In genomic region chr10:74476162-74476706, GRCh38 we compare ENCODE assay signal across 7 cellular contexts.
DNase-seq lines count a peak whose midpoint lies in the region; TF ChIP-seq lines count a peak whose summit lies in the region.
"Not testable (repeated sequence)": the region's sequence is repeated elsewhere in the genome, so short reads cannot be mapped to it uniquely, and the experiment has no call there.

No MANE protein-coding gene starts in this region.

- not testable (repeated sequence) for H3K9ac ChIP-seq in H9 (ENCODE audit: extremely low read depth, insufficient read length, low read length); fibroblast of lung (ENCODE audit: insufficient read depth, low read length)

- H2BK5ac ChIP-seq in H9 (ENCODE audit: insufficient read length, low read length): not testable (repeated sequence)

- CTCF ChIA-PET in A673 (lab: Charles Lee): not testable (repeated sequence)

- not testable (repeated sequence) for H2BK20ac ChIP-seq in H9 (ENCODE audit: low read depth, low read length, poor library complexity, severe bottlenecking)

- not testable (repeated sequence) for H2AK5ac ChIP-seq in H9 (ENCODE audit: insufficient read length, low read length)

- peaks cover 12% of the 10 kb centered on the region for H3K4me1 ChIP-seq in A673 (ENCODE audit: insufficient read depth, low read length, poor library complexity, severe bottlenecking)
- not testable (repeated sequence) for H3K4me1 ChIP-seq in H9 (ENCODE audit: insufficient read depth, low read length); fibroblast of lung (ENCODE audit: control insufficient read depth, extremely low read depth, insufficient read depth, low read length)

- H3K23ac ChIP-seq in H9 (ENCODE audit: insufficient read length, low read depth, low read length): not testable (repeated sequence)

- H3K4me2 ChIP-seq in H9 (ENCODE audit: insufficient read depth, insufficient read length, low read length); fibroblast of lung (ENCODE audit: extremely low read depth, insufficient read depth, low read length): not testable (repeated sequence)

- not testable (repeated sequence) for H2AFZ ChIP-seq in H9 (ENCODE audit: low read length); fibroblast of lung (ENCODE audit: low read length)

- no CpG with 5 or more reads among the region's 10 CpGs for WGBS in H9 (ENCODE audit: extremely low coverage, insufficient read length, low lambda C conversion rate)

- intact Hi-C loops in A673 (cut with micrococcal nuclease; ENCODE audit: unreplicated experiment): not testable (repeated sequence)

- BruUV-seq in A673 (replicated peaks; lab: Mats Ljungman, UMichigan): not testable (repeated sequence)

- DNase-seq in A673 (ENCODE audit: low spot score); H9: not testable (repeated sequence)
- DNase-seq in amniotic epithelial cell (ENCODE audit: low read depth): peak; percentile 9
- peak; percentile 10 to 24 for DNase-seq in cardiac fibroblast (ENCODE audit: low read depth in 2 of 2)
- peak; percentile 3 to 8 for DNase-seq in fibroblast of lung (ENCODE audit: low read depth in 2 of 2)
- peak; percentile 21 for DNase-seq in iris pigment epithelial cell (ENCODE audit: low read depth)

- H3K9me3 ChIP-seq in A673 (ENCODE audit: low read depth, low read length, poor library complexity, severe bottlenecking); H9 (ENCODE audit: control insufficient read depth, low read depth, low read length); fibroblast of lung (ENCODE audit: control insufficient read depth, insufficient read depth, low read depth, low read length): not testable (repeated sequence)

- H4K5ac ChIP-seq in H9 (ENCODE audit: insufficient read length, low read depth, low read length): not testable (repeated sequence)

- not testable (repeated sequence) for H3K4ac ChIP-seq in H9 (ENCODE audit: low read depth, low read length)

- H3K14ac ChIP-seq in H9 (ENCODE audit: insufficient read depth, low read length): not testable (repeated sequence)

- not testable (repeated sequence) for H3K79me2 ChIP-seq in H9 (ENCODE audit: insufficient read depth, low read length); fibroblast of lung (ENCODE audit: control insufficient read depth, insufficient read depth, low read length)

- peak overlapping the region; percentile 25 for H3K27ac ChIP-seq in A673 (ENCODE audit: low read depth, low read length, poor library complexity, severe bottlenecking)
- H3K27ac ChIP-seq in H9 (ENCODE audit: insufficient read length, low read depth, low read length); fibroblast of lung (ENCODE audit: insufficient read depth, low read length): not testable (repeated sequence)

- POLR2A ChIA-PET in A673 (lab: Charles Lee; ENCODE audit: low non-redundant PET): not testable (repeated sequence)

- not testable (repeated sequence) for H3K9me3 Mint-ChIP-seq in H9; T-helper 1 cell treated with Interleukin-12 subunit alpha and Interleukin-12 subunit beta and Interleukin-4 antibody, amounts not matched to agents 30 μg/mL and 1 μg/mL, for 36 hours

- H2BK15ac ChIP-seq in H9 (ENCODE audit: low read depth, low read length): not testable (repeated sequence)

- H3K27me3 ChIP-seq in A673 (replicated peaks; ENCODE audit: insufficient read depth, low read depth, low read length, poor library complexity); H9 (ENCODE audit: insufficient read depth, low read length); fibroblast of lung (ENCODE audit: control insufficient read depth, insufficient read depth, low read length): not testable (repeated sequence)

- not testable (repeated sequence) for H3K4me3 Mint-ChIP-seq in H9; T-helper 1 cell treated with Interleukin-12 subunit alpha and Interleukin-12 subunit beta and Interleukin-4 antibody, amounts not matched to agents 30 μg/mL and 1 μg/mL, for 36 hours

- H3K4me1 Mint-ChIP-seq in H9; T-helper 1 cell treated with Interleukin-12 subunit alpha and Interleukin-12 subunit beta and Interleukin-4 antibody, amounts not matched to agents 30 μg/mL and 1 μg/mL, for 36 hours (ENCODE audit: low read depth): not testable (repeated sequence)

- not testable (repeated sequence) for H2BK12ac ChIP-seq in H9 (ENCODE audit: insufficient read length, low read depth, low read length)

- H2BK120ac ChIP-seq in H9 (ENCODE audit: low read depth, low read length, poor library complexity, severe bottlenecking): not testable (repeated sequence)

- H3K56ac ChIP-seq in H9 (ENCODE audit: insufficient read length, low read depth, low read length): not testable (repeated sequence)

- not testable (repeated sequence) for H3K4me3 ChIP-seq in A673 (ENCODE audit: low read depth, low read length, poor library complexity, severe bottlenecking); cardiac fibroblast (replicated peaks in 1 of 2; ENCODE audit: low read depth in 2 of 2, low read length in 2 of 2); fibroblast of lung (replicated peaks in 1 of 4; ENCODE audit: control extremely low read depth in 1 of 4, insufficient read depth in 1 of 4, low read depth in 3 of 4, low read length in 4 of 4)

- H3T11ph ChIP-seq in H9 (ENCODE audit: low read length): not testable (repeated sequence)

- H3K27me3 Mint-ChIP-seq in H9 (ENCODE audit: low read depth); T-helper 1 cell treated with Interleukin-12 subunit alpha and Interleukin-12 subunit beta and Interleukin-4 antibody, amounts not matched to agents 30 μg/mL and 1 μg/mL, for 36 hours (ENCODE audit: low read depth): not testable (repeated sequence)

- H4K20me1 ChIP-seq in H9 (ENCODE audit: control insufficient read depth, insufficient read depth, insufficient read length); fibroblast of lung (ENCODE audit: control insufficient read depth, extremely low read depth, insufficient read depth, low read length): not testable (repeated sequence)

- H3K23me2 ChIP-seq in H9 (ENCODE audit: insufficient read length, low read depth, low read length, poor library complexity, severe bottlenecking): not testable (repeated sequence)

- not testable (repeated sequence) for TF ChIP-seq CTCF in A673 (conservative IDR thresholded peaks at IDR 0.05; ENCODE audit: low read depth, low read length); H9 (conservative IDR thresholded peaks at IDR 0.05); cardiac fibroblast (IDR thresholded peaks at IDR 0.05; ENCODE audit: low read depth, low read length); fibroblast of lung (conservative IDR thresholded peaks at IDR 0.05 in 1 of 2, IDR thresholded peaks at IDR 0.05 in 1 of 2; ENCODE audit: low read depth in 1 of 2, low read length in 2 of 2)

- not testable (repeated sequence) for H3K18ac ChIP-seq in H9 (ENCODE audit: insufficient read length, low read depth, low read length)

- H3K36me3 ChIP-seq in A673 (ENCODE audit: insufficient read depth, low read length, poor library complexity, severe bottlenecking); fibroblast of lung (ENCODE audit: control insufficient read depth, insufficient read depth, low read length): not testable (repeated sequence)

- not testable (repeated sequence) for H3K36me3 Mint-ChIP-seq in H9 (ENCODE audit: insufficient read depth in 1 of 3, low read depth in 3 of 3); T-helper 1 cell treated with Interleukin-12 subunit alpha and Interleukin-12 subunit beta and Interleukin-4 antibody, amounts not matched to agents 30 μg/mL and 1 μg/mL, for 36 hours (ENCODE audit: low read depth)

- not testable (repeated sequence) for H3K79me1 ChIP-seq in H9 (ENCODE audit: insufficient read depth, low read depth, low read length, poor library complexity, severe bottlenecking)

- not testable (repeated sequence) for H4K91ac ChIP-seq in H9 (ENCODE audit: insufficient read length, low read depth, low read length)

- H4K8ac ChIP-seq in H9 (replicated peaks; ENCODE audit: insufficient read length, low read depth, low read length): not testable (repeated sequence)

- peak overlapping the region in 2 of 3 experiments; percentile 44 to 85; a peak in 1 of 7 replicates for H3K27ac Mint-ChIP-seq in H9
- peak overlapping the region; percentile 20 for H3K27ac Mint-ChIP-seq in T-helper 1 cell treated with Interleukin-12 subunit alpha and Interleukin-12 subunit beta and Interleukin-4 antibody, amounts not matched to agents 30 μg/mL and 1 μg/mL, for 36 hours
